Comparison of ENCODE assay signal across 8 cellular contexts in the genomic region with DNA sequence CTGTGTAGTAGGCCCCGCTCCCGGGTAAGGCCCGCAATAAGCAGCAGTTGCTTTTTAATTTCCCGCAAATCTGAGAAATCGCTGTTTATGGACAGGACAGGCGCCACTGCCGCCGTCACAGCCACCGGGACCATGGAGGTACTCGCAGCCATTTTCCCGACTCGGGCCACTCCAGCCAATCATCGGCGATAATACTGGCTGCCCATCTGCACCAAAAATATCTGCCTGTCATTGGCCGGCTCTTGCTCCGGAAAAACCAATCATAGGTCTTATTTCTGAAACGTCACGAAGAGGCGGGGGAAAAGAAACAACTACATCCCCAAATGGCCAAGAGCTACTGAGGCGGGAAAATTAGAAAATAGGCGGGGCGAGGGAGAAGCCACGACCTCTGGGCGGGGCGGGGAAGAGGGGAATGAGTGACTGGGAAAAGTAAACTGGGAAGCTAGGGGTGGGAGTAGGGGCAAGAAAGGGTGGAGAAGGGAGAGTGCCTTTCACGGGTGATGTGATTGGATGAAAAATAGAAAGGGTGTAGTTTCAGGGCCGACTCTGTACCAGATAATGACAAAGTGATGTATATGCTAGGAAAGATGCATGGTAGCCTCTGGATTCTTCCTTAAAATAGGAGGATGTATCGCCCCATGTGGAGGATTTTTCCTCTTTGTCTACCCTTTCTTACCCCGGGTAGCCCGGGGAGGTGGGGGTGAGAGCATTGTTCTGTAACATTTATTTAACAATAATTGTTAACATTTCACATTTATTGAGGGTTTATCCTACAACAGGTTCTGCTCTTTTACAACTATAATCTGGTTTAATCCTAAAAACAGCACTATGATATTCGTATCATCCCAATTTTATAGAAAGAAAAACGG. TPM values are rescaled to one million over a fixed set of nuclear protein-coding genes. Genes with fewer than 3 reads are reported as not detected.
DNase-seq lines count a peak whose midpoint lies in the region; ATAC-seq and TF ChIP-seq lines count a peak whose summit lies in the region.

A gene with protein sequence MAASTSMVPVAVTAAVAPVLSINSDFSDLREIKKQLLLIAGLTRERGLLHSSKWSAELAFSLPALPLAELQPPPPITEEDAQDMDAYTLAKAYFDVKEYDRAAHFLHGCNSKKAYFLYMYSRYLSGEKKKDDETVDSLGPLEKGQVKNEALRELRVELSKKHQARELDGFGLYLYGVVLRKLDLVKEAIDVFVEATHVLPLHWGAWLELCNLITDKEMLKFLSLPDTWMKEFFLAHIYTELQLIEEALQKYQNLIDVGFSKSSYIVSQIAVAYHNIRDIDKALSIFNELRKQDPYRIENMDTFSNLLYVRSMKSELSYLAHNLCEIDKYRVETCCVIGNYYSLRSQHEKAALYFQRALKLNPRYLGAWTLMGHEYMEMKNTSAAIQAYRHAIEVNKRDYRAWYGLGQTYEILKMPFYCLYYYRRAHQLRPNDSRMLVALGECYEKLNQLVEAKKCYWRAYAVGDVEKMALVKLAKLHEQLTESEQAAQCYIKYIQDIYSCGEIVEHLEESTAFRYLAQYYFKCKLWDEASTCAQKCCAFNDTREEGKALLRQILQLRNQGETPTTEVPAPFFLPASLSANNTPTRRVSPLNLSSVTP (minus strand): TSS at position 163 of the 869 bp plus-strand sequence. CDS start 11 bp downstream, at position 152.

- H3K36me3 ChIP-seq in prostate gland (no peaks in the 10 kb centered on the region), urinary bladder (ENCODE audit: insufficient read depth) (peaks cover 2% of the 10 kb centered on the region)

- TF ChIP-seq CTCF in prostate gland (IDR thresholded peaks at IDR 0.05): peak in 1 of 4 experiments; percentile 10

- under 1% methylated on average over 32 of the region's 32 CpGs for WGBS in prostate gland
- WGBS in urinary bladder: under 1% methylated on average over 32 of the region's 32 CpGs

- H3K27me3 ChIP-seq in prostate gland (replicated peaks; ENCODE audit: insufficient read depth): no peaks in the 10 kb centered on the region

- no peaks in the 10 kb centered on the region for H3K9me3 ChIP-seq in prostate gland

- H3K4me1 ChIP-seq in prostate gland (replicated peaks) (peaks cover 7% of the 10 kb centered on the region), urinary bladder (ENCODE audit: insufficient read depth) (no peaks in the 10 kb centered on the region)

- intact Hi-C loops in left ventricle myocardium superior (cut with micrococcal nuclease): no loop called here
- intact Hi-C loops in prostate gland (cut with DNase I): loop anchor here (10.0 kb wide), 1 partner anchor 121 kb away; a partner anchor contains a TSS

- H3K4me3 ChIP-seq in prostate gland: peak within 1 kb of the TSS; percentile 86 to 95
- peak within 1 kb of the TSS; percentile 92 for H3K4me3 ChIP-seq in urinary bladder (ENCODE audit: low read depth, low read length)

- TF ChIP-seq POLR2A in prostate gland (IDR thresholded peaks at IDR 0.05): peak; percentile 63

- ATAC-seq in GM18498 (IDR thresholded peaks at IDR 0.05; ENCODE audit: unreplicated experiment) (peak; percentile 96), HG02938 (IDR thresholded peaks at IDR 0.05; ENCODE audit: unreplicated experiment) (peak; percentile 97), left ventricle myocardium superior (peak; percentile 99)

- DNase-seq in NCI-H187 (lab: John Stamatoyannopoulos, UW) (peak; percentile 76 to 95), T-helper 2 cell (peak; percentile 68 to 97 (median 88)), left ventricle myocardium superior (peak; percentile 89), prostate gland (ENCODE audit: low spot score) (peak; percentile 96)

- H3K27ac ChIP-seq in angular gyrus (ENCODE audit: low read depth, low read length): peak within 1 kb of the TSS; percentile 41
- H3K27ac ChIP-seq in prostate gland: peak within 1 kb of the TSS; percentile 74 to 75
- no peak within 1 kb of the TSS for H3K27ac ChIP-seq in urinary bladder (ENCODE audit: low read depth)

RNA-seq across cellular contexts. Expression of the gene that starts here (rescaled TPM):
- total RNA-seq in left ventricle myocardium superior (22.2 TPM), prostate gland (10 to 100 TPM; 14.7 to 23.9 TPM), urinary bladder (44.1 TPM)
- 20.1 TPM for polyA plus RNA-seq in urinary bladder
